9 cellular contexts compared by ENCODE assay signal in the genomic region with DNA sequence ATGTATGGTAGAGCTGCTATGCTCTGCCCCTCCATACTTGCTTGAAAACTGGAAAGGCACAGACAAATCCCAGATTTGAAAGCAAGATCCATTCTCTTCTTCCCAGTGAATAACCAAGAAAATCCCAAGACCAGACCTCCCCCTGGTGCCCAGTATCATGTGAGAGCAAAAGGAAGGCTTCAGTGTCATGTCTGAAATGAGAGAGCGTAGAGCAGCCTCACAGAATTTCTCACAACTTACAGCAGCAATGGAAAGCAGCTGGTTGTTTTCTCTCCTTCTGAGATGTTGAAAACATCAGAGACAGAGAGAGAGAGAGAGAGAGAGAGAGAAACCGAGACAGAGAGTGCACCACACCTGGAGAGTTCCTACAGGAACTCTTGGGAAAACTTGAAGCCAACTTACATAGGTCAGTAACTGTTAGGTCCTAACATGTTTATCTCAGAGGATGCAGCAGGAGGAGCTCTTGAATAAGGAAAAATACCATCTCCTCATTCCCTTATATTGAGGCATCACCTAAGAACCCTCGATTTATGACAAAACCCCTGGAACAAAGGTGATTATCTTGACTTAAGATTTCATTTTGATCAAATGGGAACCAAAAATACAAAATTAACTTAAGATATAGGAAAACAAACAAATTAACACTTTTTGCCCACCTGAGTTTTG.
A peak's percentile ranks its signal among the peaks of the same experiment; 100 is the strongest.
DNase-seq lines count a peak whose midpoint lies in the region; TF ChIP-seq lines count a peak whose summit lies in the region.
"Had no signal": no experiment of that assay in that cellular context is flagged by ENCODE, and none has a peak within 500 bp of the region (broad histone marks: within the 10 kb centered on the region; RNA-seq: fewer than 3 reads in every experiment).

No MANE protein-coding gene starts in this region.

- H3K4me3 Mint-ChIP-seq in neural crest cell (no peak overlapping the region), CD14-positive monocyte (no peak overlapping the region)

- no peaks in the 10 kb centered on the region for H3K9me3 ChIP-seq in colonic mucosa

- no peak overlapping the region for H3K27ac ChIP-seq in colonic mucosa

- H3K27me3 ChIP-seq in colonic mucosa, result no peaks in the 10 kb centered on the region

- no peak overlapping the region for H3K9ac ChIP-seq in colonic mucosa (ENCODE audit: low read depth in 2 of 2, low read length in 2 of 2)

- intact Hi-C loops in CD14-positive monocyte (cut with micrococcal nuclease), result no loop called here
- intact Hi-C loops in colonic mucosa (cut with DNase I), result loop anchor here (5.0 to 10.0 kb wide), 2 partner anchors 91 to 381 kb away; no protein-coding TSS in a partner anchor

- no peaks in the 10 kb centered on the region for H3K4me1 ChIP-seq in colonic mucosa

- no peaks in the 10 kb centered on the region for H3K36me3 ChIP-seq in colonic mucosa

- H3K4me3 ChIP-seq in epithelial cell of esophagus (ENCODE audit: low read length), result no peak overlapping the region
- no peak overlapping the region for H3K4me3 ChIP-seq in colonic mucosa
- H3K4me3 ChIP-seq: K562 had no signal

- DNase-seq in GM03348 (ENCODE audit: low spot score) (peak; percentile 42), NCI-H446 (lab: John Stamatoyannopoulos, UW) (peak; percentile 31 to 69), epithelial cell of esophagus (ENCODE audit: low read depth) (peak; percentile 80), neural crest cell (ENCODE audit: low read depth, low spot score) (peak; percentile 4), CD14-positive monocyte (ENCODE audit: low spot score) (no peak), colonic mucosa (no peak), occipital lobe (lab: John Stamatoyannopoulos, UW) (no peak), ecto neural progenitor cell (ENCODE audit: low spot score) (no peak)

- TF ChIP-seq CTCF in epithelial cell of esophagus (IDR thresholded peaks at IDR 0.05; ENCODE audit: insufficient read depth, low read depth, low read length, missing control alignments) (peak; percentile 67), neural crest cell (conservative IDR thresholded peaks at IDR 0.05) (peak; percentile 73), CD14-positive monocyte (IDR thresholded peaks at IDR 0.05) (no peak), colonic mucosa (IDR thresholded peaks at IDR 0.05) (no peak)

- H3K9me3 Mint-ChIP-seq in neural crest cell (no peaks in the 10 kb centered on the region), CD14-positive monocyte (no peaks in the 10 kb centered on the region)

- no peaks in the 10 kb centered on the region for H3K4me1 Mint-ChIP-seq in neural crest cell
- no peaks in the 10 kb centered on the region for H3K4me1 Mint-ChIP-seq in CD14-positive monocyte

- no peaks in the 10 kb centered on the region for H3K36me3 Mint-ChIP-seq in neural crest cell (ENCODE audit: low read depth)
- no peaks in the 10 kb centered on the region for H3K36me3 Mint-ChIP-seq in CD14-positive monocyte

- no peak overlapping the region for H3K27ac Mint-ChIP-seq in neural crest cell (ENCODE audit: unreplicated experiment)
- H3K27ac Mint-ChIP-seq in CD14-positive monocyte, result peak overlapping the region in 1 of 7 donors; percentile 11

- H3K27me3 Mint-ChIP-seq in neural crest cell (ENCODE audit: low read depth), result no peaks in the 10 kb centered on the region
- no peaks in the 10 kb centered on the region for H3K27me3 Mint-ChIP-seq in CD14-positive monocyte (ENCODE audit: low read depth in 3 of 3)

Comparison
In these comparisons a context has a peak if more than half of its experiments do, and no peak if none do; other contexts are left out.
1. DNase-seq: peak in GM03348 (single experiment), NCI-H446 (2 of 2), epithelial cell of esophagus (single experiment) and neural crest cell (single experiment); none in CD14-positive monocyte (single experiment), colonic mucosa (single experiment), occipital lobe (single experiment) and ecto neural progenitor cell (single experiment).
2. CTCF ChIP-seq: peak in epithelial cell of esophagus (single experiment) and neural crest cell (single experiment); none in CD14-positive monocyte (single experiment) and colonic mucosa (single experiment).